In the genomic region with DNA sequence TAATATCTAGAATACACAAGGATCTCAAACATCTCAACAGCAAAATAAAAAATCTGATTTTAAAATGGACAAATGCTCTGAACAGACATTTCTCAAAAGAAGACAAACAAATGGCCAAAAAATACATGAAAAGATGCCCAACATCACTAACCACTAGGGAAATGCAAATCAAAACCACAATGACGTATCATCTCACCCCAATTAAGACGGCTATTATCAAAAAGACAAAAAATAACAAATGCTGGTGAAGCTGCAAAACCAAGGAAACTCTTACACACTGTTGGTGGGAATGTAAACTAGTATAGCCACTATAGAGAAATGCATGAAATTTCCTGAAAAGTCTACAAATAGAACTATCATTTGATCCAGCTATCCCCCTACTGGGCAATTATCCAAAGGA, we compare ENCODE assay signal across 16 cellular contexts.
"Had no signal": no experiment of that assay in that cellular context is flagged by ENCODE, and none has a peak within 500 bp of the region (broad histone marks: within the 10 kb centered on the region; RNA-seq: fewer than 3 reads in every experiment).

No MANE protein-coding gene starts in this region.

- H3K4me1 ChIP-seq: thyroid gland had no signal

- H3K4me3 Mint-ChIP-seq: activated CD8-positive, alpha-beta T cell treated with anti-CD3 and anti-CD28 coated beads for 36 hours; activated T-cell treated with anti-CD3 and anti-CD28 coated beads, Interleukin-2, amount 50 U/mL, for 72 hours; nephron progenitor cell had no signal

- H3K9me3 ChIP-seq: body of pancreas, sigmoid colon, thyroid gland, uterus had no signal

- H3K27me3 ChIP-seq: body of pancreas, sigmoid colon, thyroid gland, uterus had no signal

- DNase-seq: activated CD4-positive, alpha-beta T cell treated with anti-CD3 and anti-CD28 coated beads for 4 hours; activated CD8-positive, alpha-beta memory T cell treated with anti-CD3 and anti-CD28 coated beads, Interleukin-2, amount 50 U/mL, for 4 hours; activated CD8-positive, alpha-beta T cell treated with anti-CD3 and anti-CD28 coated beads for 36 hours; activated naive CD4-positive, alpha-beta T cell; activated T-cell treated with anti-CD3 and anti-CD28 coated beads, Interleukin-2, amount 50 U/mL, for 72 hours; body of pancreas; foreskin fibroblast; glutamatergic neuron; nephron progenitor cell; sigmoid colon; stimulated activated CD4-positive, alpha-beta T cell treated with anti-CD3 and anti-CD28 coated beads, Interleukin-4, amount 100 ng/mL, for 1 hour; stimulated activated CD8-positive, alpha-beta memory T cell treated with anti-CD3 and anti-CD28 coated beads, Interleukin-4, amount 100 ng/mL, for 48 hours; T1000; thyroid gland; uterus had no signal

- H3K27ac ChIP-seq: body of pancreas, sigmoid colon, thyroid gland, uterus had no signal

- H3K27ac Mint-ChIP-seq: activated CD8-positive, alpha-beta T cell treated with anti-CD3 and anti-CD28 coated beads for 36 hours; nephron progenitor cell had no signal

- H3K36me3 ChIP-seq: sigmoid colon, thyroid gland, uterus had no signal

- H3K4me3 ChIP-seq: body of pancreas, lung, sigmoid colon, thyroid gland, uterus had no signal

- H3K27me3 Mint-ChIP-seq: activated CD8-positive, alpha-beta T cell treated with anti-CD3 and anti-CD28 coated beads for 36 hours had no signal

- ATAC-seq: activated CD8-positive, alpha-beta T cell treated with anti-CD3 and anti-CD28 coated beads for 36 hours; activated T-cell treated with anti-CD3 and anti-CD28 coated beads, Interleukin-2, amount 50 U/mL, for 72 hours; body of pancreas had no signal
